ENCODE assay signal across 8 cellular contexts in genomic region chr22:31290494-31291402, GRCh38. TPM values are rescaled to one million over a fixed set of nuclear protein-coding genes. Genes with fewer than 3 reads are reported as not detected.
DNase-seq lines count a peak whose midpoint lies in the region; ATAC-seq, FAIRE-seq and TF ChIP-seq lines count a peak whose summit lies in the region.

No MANE protein-coding gene starts in this region.

- FAIRE-seq in keratinocyte (lab: Jason Lieb, UNC), result peak; percentile 59

- H3K4me3 ChIP-seq in AG04450 (ENCODE audit: low read depth, low read length) (peak overlapping the region; percentile 87), keratinocyte (ENCODE audit: control insufficient read depth in 2 of 3, extremely low read depth in 1 of 3, insufficient read depth in 2 of 3, low read depth in 1 of 3, low read length in 3 of 3) (peak overlapping the region; percentile 44 to 87 (median 75))

- ATAC-seq in GM18907 (IDR thresholded peaks at IDR 0.05; ENCODE audit: unreplicated experiment), result peak; percentile 85
- ATAC-seq in HG03135 (IDR thresholded peaks at IDR 0.05; ENCODE audit: unreplicated experiment), result peak; percentile 86

- H4K20me1 ChIP-seq in keratinocyte (ENCODE audit: control insufficient read depth, extremely low read depth, insufficient read depth, low read length), result no peaks in the 10 kb centered on the region

- dilution Hi-C loops in keratinocyte (cut with MboI; ENCODE audit: extremely low pct_ligation_motif_present, low sequenced_read_pairs), result no loop called here

- peak overlapping the region; percentile 99 for H3K9ac ChIP-seq in keratinocyte (ENCODE audit: control insufficient read depth, extremely low read depth, insufficient read depth, low read length)

- H3K36me3 ChIP-seq in keratinocyte (ENCODE audit: control insufficient read depth in 2 of 2, extremely low read depth in 1 of 2, insufficient read depth in 2 of 2, low read length in 2 of 2), result peaks cover 3 to 12% of the 10 kb centered on the region in 2 experiments

- H3K27ac ChIP-seq in AG04450 (ENCODE audit: low read depth, low read length) (peak overlapping the region; percentile 61), keratinocyte (ENCODE audit: control insufficient read depth, insufficient read depth, low read length) (peak overlapping the region; percentile 100)

- POLR2A ChIA-PET in AG04450 (lab: Yijun Ruan, JAX), result interaction anchor here (0.6 to 1.5 kb wide), 5 partner anchors 15 to 47 kb away, joined by 3 to 6 read pairs (median 3); no protein-coding TSS in a partner anchor

- H3K4me2 ChIP-seq in keratinocyte (ENCODE audit: control insufficient read depth, extremely low read depth, insufficient read depth, low read depth, low read length), result peak overlapping the region; percentile 96

- peaks cover 2% of the 10 kb centered on the region for H3K79me2 ChIP-seq in keratinocyte (ENCODE audit: control insufficient read depth, insufficient read depth, low read length)

- DNase-seq in AG04450 (ENCODE audit: low read depth, low spot score), result peak; percentile 57
- DNase-seq in NCI-H345 (lab: John Stamatoyannopoulos, UW), result peak; percentile 84
- DNase-seq in activated CD4-positive, CD25-positive, alpha-beta regulatory T cell treated with anti-CD3 and anti-CD28 coated beads, Interleukin-2, amount 50 U/mL, for 16 hours (ENCODE audit: low read depth, low spot score), result peak; percentile 91
- DNase-seq in central memory CD4-positive, alpha-beta T cell, result peak; percentile 97
- DNase-seq in keratinocyte (ENCODE audit: low read depth, low spot score), result peak; percentile 62
- peak; percentile 88 to 94 for DNase-seq in stimulated activated CD4-positive, alpha-beta T cell treated with anti-CD3 and anti-CD28 coated beads, Interleukin-15, amount 100 ng/mL, for 1 hour (ENCODE audit: low read depth in 1 of 2, low spot score in 1 of 2)

- H3K9me3 ChIP-seq in AG04450 (ENCODE audit: control insufficient read depth, insufficient read depth, low read length) (no peaks in the 10 kb centered on the region), keratinocyte (ENCODE audit: control insufficient read depth, low read depth, low read length) (no peaks in the 10 kb centered on the region)

- no peaks in the 10 kb centered on the region for H3K9me1 ChIP-seq in keratinocyte (ENCODE audit: control insufficient read depth, extremely low read depth, insufficient read depth, low read length)

- CTCF ChIA-PET in AG04450 (lab: Charles Lee), result interaction anchor here (0.6 to 2.9 kb wide), 5 partner anchors 18 to 114 kb away, joined by 3 to 22 read pairs (median 3); partner anchors contain the start of gene LIMK2

- H3K27me3 ChIP-seq in AG04450 (ENCODE audit: control insufficient read depth, insufficient read depth, low read length) (no peaks in the 10 kb centered on the region), keratinocyte (ENCODE audit: control insufficient read depth, extremely low read depth, insufficient read depth, low read length) (no peaks in the 10 kb centered on the region)

- peaks cover 37% of the 10 kb centered on the region for H3K4me1 ChIP-seq in keratinocyte (ENCODE audit: control insufficient read depth, extremely low read depth, insufficient read depth, low read length)

- TF ChIP-seq CTCF in AG04450 (IDR thresholded peaks at IDR 0.05; ENCODE audit: low read depth, low read length) (no peak), keratinocyte (optimal IDR thresholded peaks at IDR 0.05 in 1 of 3, IDR thresholded peaks at IDR 0.05 in 1 of 3, conservative IDR thresholded peaks at IDR 0.05 in 1 of 3; ENCODE audit: extremely low read depth in 1 of 3, insufficient read depth in 2 of 3, low read length in 3 of 3) (no peak)

- H2AFZ ChIP-seq in keratinocyte (ENCODE audit: control insufficient read depth, low read length), result peak overlapping the region; percentile 82

RNA-seq across cellular contexts. Expression of gene PIK3IP1, which starts 1.5 kb away (rescaled TPM):
- polyA plus RNA-seq in AG04450 (2011; rRNA removed) (23.3 and 23.8 TPM in 2 replicates), keratinocyte (13.3 to 25.6 TPM (median 13.9 TPM) in 3 replicates)
- 15.6 and 22.2 TPM in 2 replicates for polyA minus RNA-seq in AG04450 (2011; rRNA and poly(A)+ RNA removed)
- polyA plus RNA-seq in keratinocyte (2011; ENCODE audit: low read depth), result 26.2 TPM
- polyA plus RNA-seq in keratinocyte (2011; cell fraction: cytosol; rRNA removed), result 7.2 and 9.9 TPM in 2 replicates
- polyA plus RNA-seq in keratinocyte (2011; cell fraction: nucleus; rRNA removed), result 33.1 and 36.3 TPM in 2 replicates
- 11.0 and 34.9 TPM in 2 replicates for polyA plus RNA-seq in keratinocyte (2012; ENCODE audit: low replicate concordance)
- 6.2 to 25.4 TPM (median 10.1 TPM) in 3 replicates for polyA minus RNA-seq in keratinocyte
- polyA minus RNA-seq in keratinocyte (2011; cell fraction: cytosol; rRNA and poly(A)+ RNA removed), result 22.3 TPM
- 37.1 and 42.4 TPM in 2 replicates for polyA minus RNA-seq in keratinocyte (2011; cell fraction: nucleus; rRNA and poly(A)+ RNA removed)

RNA-seq across cellular contexts. Expression of gene PATZ1, which starts 55.4 kb away (rescaled TPM):
- 9.9 and 13.3 TPM in 2 replicates for polyA plus RNA-seq in AG04450 (2011; rRNA removed)
- 24.5 and 26.7 TPM in 2 replicates for polyA minus RNA-seq in AG04450 (2011; rRNA and poly(A)+ RNA removed)
- polyA plus RNA-seq in keratinocyte, result 2.5 to 5.0 TPM (median 3.4 TPM) in 3 replicates
- polyA plus RNA-seq in keratinocyte (2011; ENCODE audit: low read depth), result 0.52 TPM
- polyA plus RNA-seq in keratinocyte (2011; cell fraction: cytosol; rRNA removed), result 2.4 and 3.2 TPM in 2 replicates
- polyA plus RNA-seq in keratinocyte (2011; cell fraction: nucleus; rRNA removed), result 5.1 and 6.9 TPM in 2 replicates
- 2.0 and 6.1 TPM in 2 replicates for polyA plus RNA-seq in keratinocyte (2012; ENCODE audit: low replicate concordance)
- polyA minus RNA-seq in keratinocyte, result 3.7 to 11.6 TPM (median 5.7 TPM) in 3 replicates
- polyA minus RNA-seq in keratinocyte (2011; cell fraction: cytosol; rRNA and poly(A)+ RNA removed), result 8.8 TPM
- 3.9 and 6.4 TPM in 2 replicates for polyA minus RNA-seq in keratinocyte (2011; cell fraction: nucleus; rRNA and poly(A)+ RNA removed)

Comparison
In these comparisons a context has a peak if more than half of its experiments do, and no peak if none do; other contexts are left out.
1. Peak in every context shown above with its lines: DNase-seq, ATAC-seq, H3K4me3 ChIP-seq and H3K27ac ChIP-seq.